In the genomic region with DNA sequence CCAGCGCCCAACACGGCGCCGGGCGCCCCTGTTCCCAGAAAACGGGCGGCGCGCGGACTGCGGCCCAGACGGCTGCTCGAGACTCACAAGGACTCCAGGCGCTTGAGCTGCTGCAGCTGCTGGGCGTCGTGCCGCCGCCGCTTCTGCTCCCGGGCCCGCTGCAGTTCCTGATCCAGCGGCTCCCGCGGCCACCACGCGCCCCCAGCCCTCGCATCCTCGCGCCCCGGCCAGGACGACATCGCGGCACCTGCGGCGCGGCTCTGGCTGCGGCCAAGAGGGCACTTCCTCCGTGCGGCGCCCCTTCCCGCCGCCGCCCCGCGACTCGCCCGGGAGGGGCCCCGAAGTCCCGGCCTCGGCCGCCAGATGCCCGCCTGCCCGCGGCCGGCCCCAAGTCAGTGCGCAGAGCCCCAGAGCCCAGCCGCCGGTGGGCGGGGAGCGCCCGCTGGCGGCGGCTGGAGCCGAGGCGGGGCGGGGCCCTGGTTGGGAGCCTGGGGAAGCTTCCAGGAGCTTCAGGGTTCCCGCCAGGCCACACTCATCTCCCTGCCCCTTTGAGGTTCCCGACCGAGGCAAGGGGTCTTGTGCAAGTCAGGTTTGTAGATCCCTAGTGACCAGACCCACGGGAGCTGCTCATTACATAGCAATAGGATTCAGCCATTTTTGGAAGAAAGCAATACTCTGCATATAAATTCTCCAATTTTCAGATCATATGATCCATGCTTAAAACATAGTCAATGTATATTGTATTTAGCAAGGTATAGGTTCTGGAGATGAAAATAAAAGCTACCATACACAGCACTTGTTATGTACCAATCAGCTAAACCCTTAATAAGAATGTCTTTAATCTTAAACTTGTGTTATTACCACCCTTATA, we compare ENCODE assay signal across 8 cellular contexts. TPM values are rescaled to one million over a fixed set of nuclear protein-coding genes. Genes with fewer than 3 reads are reported as not detected.
A peak's percentile ranks its signal among the peaks of the same experiment; 100 is the strongest.
DNase-seq lines count a peak whose midpoint lies in the region; TF ChIP-seq lines count a peak whose summit lies in the region.

No MANE protein-coding gene starts in this region.

- H3K4me3 ChIP-seq in SK-N-MC = peak overlapping the region; percentile 95
- peak overlapping the region; percentile 89 for H3K4me3 ChIP-seq in osteoblast (ENCODE audit: insufficient read depth, low read length)
- peak overlapping the region; percentile 48 for H3K4me3 ChIP-seq in thymus (ENCODE audit: low read length)

- H3K79me2 ChIP-seq in osteoblast (ENCODE audit: insufficient read depth, low read length) = peaks cover 33% of the 10 kb centered on the region

- TF ChIP-seq CTCF in LNCAP (IDR thresholded peaks at IDR 0.05) = peak; percentile 69
- peak; percentile 8 for TF ChIP-seq CTCF in glutamatergic neuron (IDR thresholded peaks at IDR 0.05; ENCODE audit: partially characterized antibody, unreplicated experiment)
- peak; percentile 40 for TF ChIP-seq CTCF in osteoblast (IDR thresholded peaks at IDR 0.05; ENCODE audit: extremely low read depth, low read depth, low read length)

- H3K4me2 ChIP-seq in osteoblast (ENCODE audit: insufficient read depth, low read length) = peak overlapping the region; percentile 92

- H3K9ac ChIP-seq in SK-N-MC (ENCODE audit: insufficient read length) = peak overlapping the region; percentile 85

- no peak overlapping the region for H3K27ac Mint-ChIP-seq in activated naive CD4-positive, alpha-beta T cell treated with anti-CD3 and anti-CD28 coated beads, Interleukin-2, amount 50 U/mL, for 24 hours
- no peak overlapping the region for H3K27ac Mint-ChIP-seq in glutamatergic neuron (ENCODE audit: unreplicated experiment)

- H3K4me1 ChIP-seq in osteoblast (ENCODE audit: insufficient read depth, low read length) (peaks cover 9% of the 10 kb centered on the region), thymus (ENCODE audit: control insufficient read depth, insufficient read depth, low read length) (peaks cover 5% of the 10 kb centered on the region)

- H3K9me3 Mint-ChIP-seq in activated naive CD4-positive, alpha-beta T cell treated with anti-CD3 and anti-CD28 coated beads, Interleukin-2, amount 50 U/mL, for 24 hours = no peaks in the 10 kb centered on the region
- H3K9me3 Mint-ChIP-seq in glutamatergic neuron (ENCODE audit: unreplicated experiment) = peaks cover 2% of the 10 kb centered on the region

- H2AFZ ChIP-seq in osteoblast (ENCODE audit: low read length) = peak overlapping the region; percentile 96

- H3K4me3 Mint-ChIP-seq in activated naive CD4-positive, alpha-beta T cell treated with anti-CD3 and anti-CD28 coated beads, Interleukin-2, amount 50 U/mL, for 24 hours = peak overlapping the region; percentile 80
- peak overlapping the region; percentile 77 for H3K4me3 Mint-ChIP-seq in glutamatergic neuron (ENCODE audit: unreplicated experiment)

- no peaks in the 10 kb centered on the region for H3K27me3 Mint-ChIP-seq in activated naive CD4-positive, alpha-beta T cell treated with anti-CD3 and anti-CD28 coated beads, Interleukin-2, amount 50 U/mL, for 24 hours
- peaks cover 1% of the 10 kb centered on the region for H3K27me3 Mint-ChIP-seq in glutamatergic neuron (ENCODE audit: unreplicated experiment)

- H3K4me1 Mint-ChIP-seq in activated naive CD4-positive, alpha-beta T cell treated with anti-CD3 and anti-CD28 coated beads, Interleukin-2, amount 50 U/mL, for 24 hours = peaks cover 15% of the 10 kb centered on the region
- H3K4me1 Mint-ChIP-seq in glutamatergic neuron (ENCODE audit: low read depth, unreplicated experiment) = peaks cover 12% of the 10 kb centered on the region

- WGBS in thymus = 1% methylated on average over 70 of the region's 70 CpGs

- no peaks in the 10 kb centered on the region for H3K36me3 Mint-ChIP-seq in activated naive CD4-positive, alpha-beta T cell treated with anti-CD3 and anti-CD28 coated beads, Interleukin-2, amount 50 U/mL, for 24 hours
- peaks cover 5% of the 10 kb centered on the region for H3K36me3 Mint-ChIP-seq in glutamatergic neuron (ENCODE audit: unreplicated experiment)

- H3K27ac ChIP-seq in SK-N-MC (peak overlapping the region; percentile 62; the same call in 1 of the 2 replicates), osteoblast (ENCODE audit: low read depth, low read length) (peak overlapping the region; percentile 65), thymus (ENCODE audit: low read depth) (peak overlapping the region; percentile 78)

- no peaks in the 10 kb centered on the region for H3K36me3 ChIP-seq in SK-N-MC (ENCODE audit: insufficient read depth, low read length)
- no peaks in the 10 kb centered on the region for H3K36me3 ChIP-seq in osteoblast (ENCODE audit: insufficient read depth, low read length)
- no peaks in the 10 kb centered on the region for H3K36me3 ChIP-seq in thymus (ENCODE audit: control insufficient read depth, insufficient read depth)

- H4K20me1 ChIP-seq in osteoblast (ENCODE audit: insufficient read depth, low read length) = no peaks in the 10 kb centered on the region

- H3K27me3 ChIP-seq in osteoblast (ENCODE audit: insufficient read depth, low read length) (no peaks in the 10 kb centered on the region), thymus (ENCODE audit: control insufficient read depth, insufficient read depth) (peaks cover 14% of the 10 kb centered on the region)

- peaks cover 5% of the 10 kb centered on the region; the same call in 1 of the 2 replicates for H3K9me3 ChIP-seq in SK-N-MC (ENCODE audit: low read depth, low read length)
- H3K9me3 ChIP-seq in osteoblast (ENCODE audit: low read depth, low read length) = no peaks in the 10 kb centered on the region
- H3K9me3 ChIP-seq in thymus (ENCODE audit: control insufficient read depth) = peaks cover 1% of the 10 kb centered on the region

- DNase-seq in GDM1 (lab: John Stamatoyannopoulos, UW) (peak; percentile 76), GOT3 (lab: John Stamatoyannopoulos, UW) (peak; percentile 50), SK-N-MC (ENCODE audit: low read depth, low spot score) (no peak), glutamatergic neuron (peak; percentile 83), osteoblast (ENCODE audit: insufficient read length, low spot score, missing footprints) (peak; percentile 98)

RNA-seq across cellular contexts. Expression of a gene that starts 14.2 kb away (rescaled TPM):
- total RNA-seq in glutamatergic neuron (ENCODE audit: unreplicated experiment) = 90.7 TPM
- 420 and 445 TPM in 2 replicates for total RNA-seq in osteoblast
- 12.1 TPM for polyA plus RNA-seq in thymus

RNA-seq across cellular contexts. Expression of a gene that starts 51.5 kb away (rescaled TPM):
- total RNA-seq in glutamatergic neuron (ENCODE audit: unreplicated experiment) (41.3 TPM), osteoblast (39.5 and 47.0 TPM in 2 replicates)
- polyA plus RNA-seq in thymus = 24.1 TPM

Comparison
In these comparisons a context has a peak if more than half of its experiments do, and no peak if none do; other contexts are left out.
1. CTCF ChIP-seq: peak in every context shown above with its lines; median percentile 69 in LNCAP; 40 in osteoblast; 8 in glutamatergic neuron.